ENCODE assay signal across 2 cellular contexts in genomic region chr5:110284121-110284520, GRCh38.
DNase-seq lines count a peak whose midpoint lies in the region; ATAC-seq, FAIRE-seq and TF ChIP-seq lines count a peak whose summit lies in the region.
"Not testable (repeated sequence)": the region's sequence is repeated elsewhere in the genome, so short reads cannot be mapped to it uniquely, and the experiment has no call there.

No MANE protein-coding gene starts in this region.

- intact Hi-C loops in PC-9 (cut with micrococcal nuclease; ENCODE audit: unreplicated experiment); HepG2 (cut with micrococcal nuclease; ENCODE audit: unreplicated experiment): not testable (repeated sequence)

- DNase-seq in PC-9: not testable (repeated sequence)
- DNase-seq in HepG2 (ENCODE audit: low spot score): peak; percentile 10

- BruUV-seq in PC-9 (replicated peaks; lab: Mats Ljungman, UMichigan); HepG2 (replicated peaks; lab: Mats Ljungman, UMichigan): not testable (repeated sequence)

- 27% methylated on average over 3 of the region's 8 CpGs for WGBS in HepG2 (ENCODE audit: low lambda C conversion rate)

- POLR2A ChIA-PET in PC-9 (lab: Charles Lee; ENCODE audit: unreplicated experiment); HepG2 (lab: Yijun Ruan, JAX): not testable (repeated sequence)

- H3K27ac ChIP-seq in PC-9; HepG2 (ENCODE audit: extremely low read length, insufficient read depth, low read length): not testable (repeated sequence)

- H3K27me3 ChIP-seq in PC-9 (ENCODE audit: insufficient read depth, low read depth); HepG2 (ENCODE audit: control insufficient read depth in 1 of 2, insufficient read depth in 2 of 2, low read length in 2 of 2): not testable (repeated sequence)

- H3F3A ChIP-seq in PC-9 (ENCODE audit: insufficient read depth, low read depth): not testable (repeated sequence)

- not testable (repeated sequence) for H3K4me1 ChIP-seq in PC-9 (replicated peaks; ENCODE audit: insufficient read depth)
- peaks cover 12% of the 10 kb centered on the region for H3K4me1 ChIP-seq in HepG2 (ENCODE audit: insufficient read depth, low read length)

- 0 out of 2 replicates have a peak overlapping the region, but pooled peaks have one; percentile 39 for H2AFZ ChIP-seq in PC-9
- H2AFZ ChIP-seq in HepG2 (ENCODE audit: low read length): not testable (repeated sequence)

- not testable (repeated sequence) for H3K9ac ChIP-seq in HepG2 (ENCODE audit: insufficient read depth, low read depth, low read length)

- not testable (repeated sequence) for H3K9me2 ChIP-seq in PC-9 (ENCODE audit: insufficient read depth)

- CTCF ChIA-PET in PC-9 (lab: Charles Lee); HepG2 (lab: Yijun Ruan, JAX; ENCODE audit: low intra/inter-chr PET ratio, low total read pairs): not testable (repeated sequence)

- not testable (repeated sequence) for H3K79me2 ChIP-seq in PC-9 (ENCODE audit: low read depth); HepG2 (ENCODE audit: insufficient read depth, low read length)

- not testable (repeated sequence) for H3K9me3 ChIP-seq in PC-9 (ENCODE audit: insufficient read depth, low read depth); HepG2 (ENCODE audit: low read length)

- not testable (repeated sequence) for H3K4me3 ChIP-seq in PC-9; HepG2 (replicated peaks in 1 of 3; ENCODE audit: insufficient read depth in 1 of 3, low read depth in 2 of 3, low read length in 3 of 3)

- H4K20me1 ChIP-seq in PC-9 (ENCODE audit: insufficient read depth); HepG2 (ENCODE audit: insufficient read depth, low read length): not testable (repeated sequence)

- not testable (repeated sequence) for TF ChIP-seq EP300 in HepG2 (IDR thresholded peaks at IDR 0.05; ENCODE audit: low read depth in 2 of 2, low read length in 2 of 2); HepG2 (CRISPR knock-in tag; IDR thresholded peaks at IDR 0.05; ENCODE audit: borderline replicate concordance)

- in situ Hi-C loops in HepG2 (cut with HindIII; ENCODE audit: extremely low pct_ligation_motif_present, low pct_unique_long_range_greater_than_20kb): not testable (repeated sequence)

- H3K4me2 ChIP-seq in PC-9: not testable (repeated sequence)
- peak overlapping the region; percentile 39 for H3K4me2 ChIP-seq in HepG2 (ENCODE audit: low read depth, low read length)

- not testable (repeated sequence) for ATAC-seq in HepG2

- not testable (repeated sequence) for TF ChIP-seq RAD21 in HepG2 (CRISPR knock-in tag; IDR thresholded peaks at IDR 0.05)

- not testable (repeated sequence) for TF ChIP-seq CTCF in PC-9 (conservative IDR thresholded peaks at IDR 0.05)
- TF ChIP-seq CTCF in HepG2 (CRISPR knock-in tag; IDR thresholded peaks at IDR 0.05): 0 out of 2 replicates have a peak, but pooled peaks have one; percentile 16

- FAIRE-seq in HepG2 (lab: Jason Lieb, UNC): not testable (repeated sequence)

- not testable (repeated sequence) for TF ChIP-seq POLR2A in HepG2 (IDR thresholded peaks at IDR 0.05; ENCODE audit: insufficient read depth in 1 of 2, low read depth in 2 of 2, low read length in 2 of 2)

- not testable (repeated sequence) for H3K36me3 ChIP-seq in PC-9 (ENCODE audit: low read depth); HepG2 (replicated peaks in 1 of 2; ENCODE audit: control insufficient read depth in 1 of 2, insufficient read depth in 2 of 2, low read length in 2 of 2)

TF ChIP-seq in HepG2, 621 proteins besides CTCF, POLR2A, EP300 and RAD21 (continues in another document):
- peak; percentile 37; the same call in 1 of the 2 replicates for TF ChIP-seq ZNF614 (CRISPR knock-in tag; IDR thresholded peaks at IDR 0.05; ENCODE audit: borderline replicate concordance)
- TF ChIP-seq HNF4A (CRISPR knock-in tag; IDR thresholded peaks at IDR 0.05): 0 out of 2 replicates have a peak, but pooled peaks have one; percentile 31
- TF ChIP-seq ZNF501 (CRISPR knock-in tag; IDR thresholded peaks at IDR 0.05): peak; percentile 64
- TF ChIP-seq AHDC1 (CRISPR knock-in tag; IDR thresholded peaks at IDR 0.05; ENCODE audit: borderline replicate concordance): peak; percentile 79; the same call in 1 of the 2 replicates
- peak; percentile 48; the same call in 1 of the 2 replicates for TF ChIP-seq ZBTB7A (CRISPR knock-in tag; IDR thresholded peaks at IDR 0.05)
- not testable (repeated sequence) for TF ChIP-seq SOX13, FOXA1 (IDR thresholded peaks at IDR 0.05)
- peak in 1 of 2 experiments; percentile 58; a peak in 2 of 4 replicates for TF ChIP-seq SOX13 (CRISPR knock-in tag; conservative IDR thresholded peaks at IDR 0.05 in 1 of 2, IDR thresholded peaks at IDR 0.05 in 1 of 2)
- TF ChIP-seq FOXK1 (CRISPR knock-in tag; IDR thresholded peaks at IDR 0.05; ENCODE audit: borderline replicate concordance, low read depth): peak; percentile 39; the same call in 1 of the 2 replicates
- TF ChIP-seq STAG1 (CRISPR knock-in tag; IDR thresholded peaks at IDR 0.05): 0 out of 2 replicates have a peak, but pooled peaks have one; percentile 9
- peak; percentile 79 for TF ChIP-seq POGZ (CRISPR knock-in tag; IDR thresholded peaks at IDR 0.05)
- peak; percentile 77; the same call in 1 of the 2 replicates for TF ChIP-seq ZGPAT (CRISPR knock-in tag; IDR thresholded peaks at IDR 0.05)
- peak; percentile 34; the same call in 1 of the 2 replicates for TF ChIP-seq HMG20A (CRISPR knock-in tag; IDR thresholded peaks at IDR 0.05; ENCODE audit: borderline replicate concordance)
- 0 out of 2 replicates have a peak, but pooled peaks have one; percentile 18 for TF ChIP-seq ZMYM2 (CRISPR knock-in tag; IDR thresholded peaks at IDR 0.05)
- peak; percentile 83 for TF ChIP-seq FOXA1 (CRISPR knock-in tag; IDR thresholded peaks at IDR 0.05)
- TF ChIP-seq THAP11 (CRISPR knock-in tag; IDR thresholded peaks at IDR 0.05): 0 out of 2 replicates have a peak, but pooled peaks have one; percentile 13
